Comparison of ENCODE assay signal across 9 cellular contexts in genomic region chr17:79183221-79184158, GRCh38.
DNase-seq lines count a peak whose midpoint lies in the region; ATAC-seq, FAIRE-seq and TF ChIP-seq lines count a peak whose summit lies in the region.
"Had no signal": no experiment of that assay in that cellular context is flagged by ENCODE, and none has a peak within 500 bp of the region (broad histone marks: within the 10 kb centered on the region; RNA-seq: fewer than 3 reads in every experiment).

No MANE protein-coding gene starts in this region.

- peaks cover 17% of the 10 kb centered on the region for H3K27me3 Mint-ChIP-seq in activated naive CD8-positive, alpha-beta T cell

- no CpG with 5 or more reads among the region's 102 CpGs for WGBS in mesendoderm (ENCODE audit: extremely low coverage, insufficient coverage, low lambda C conversion rate)
- WGBS in small intestine, 3 donors = 2 to 6% (median 5%) methylated on average over 85 to 102 of the region's 102 CpGs

- POLR2A ChIA-PET in HEK293 (lab: Yijun Ruan, JAX) = interaction anchor here (0.5 kb wide), 1 partner anchor 174 kb away, joined by 3 read pairs; the partner anchor contains the start of gene CANT1

- peak overlapping the region; percentile 22 for H3K4ac ChIP-seq in mesendoderm (ENCODE audit: low read depth, low read length)

- H3K9ac ChIP-seq in mesendoderm (ENCODE audit: low read length) = peak overlapping the region; percentile 71
- H3K9ac ChIP-seq in MM.1S (ENCODE audit: low read length) = no peak overlapping the region

- H3K23ac ChIP-seq in mesendoderm (ENCODE audit: low read length) = no peak overlapping the region

- ATAC-seq in GM19023 (IDR thresholded peaks at IDR 0.05; ENCODE audit: unreplicated experiment) = no peak

- no peak overlapping the region for H2AFZ ChIP-seq in MM.1S (ENCODE audit: low read length)

- H3K9me3 ChIP-seq in HEK293 (ENCODE audit: control insufficient read depth, insufficient read depth, low read depth, low read length) (no peaks in the 10 kb centered on the region), small intestine (ENCODE audit: control insufficient read depth, low read depth) (no peaks in the 10 kb centered on the region), MM.1S (replicated peaks; ENCODE audit: insufficient read depth, low read length) (no peaks in the 10 kb centered on the region)

- H3K27ac ChIP-seq in HEK293 (ENCODE audit: extremely low read depth, low read depth, low read length) = no peak overlapping the region
- no peak overlapping the region for H3K27ac ChIP-seq in mesendoderm (ENCODE audit: low read depth, low read length)
- H3K27ac ChIP-seq in small intestine (ENCODE audit: low read depth in 1 of 2, low read length in 1 of 2) = no peak overlapping the region
- H3K27ac ChIP-seq in MM.1S (ENCODE audit: low read length) = no peak overlapping the region

- CTCF ChIA-PET in HEK293 (lab: Yijun Ruan, JAX) = interaction anchor here (0.9 kb wide), 1 partner anchor 205 kb away, joined by 3 read pairs; no protein-coding TSS in a partner anchor

- H4K20me1 ChIP-seq in MM.1S (ENCODE audit: insufficient read depth, low read length) = no peaks in the 10 kb centered on the region

- H3K4me2 ChIP-seq in mesendoderm (ENCODE audit: low read length) = peak overlapping the region; percentile 96
- no peak overlapping the region for H3K4me2 ChIP-seq in MM.1S (ENCODE audit: low read depth, low read length)

- no peaks in the 10 kb centered on the region for H3K9me2 ChIP-seq in MM.1S (replicated peaks; ENCODE audit: insufficient read depth, low read length)

- H3K56ac ChIP-seq in mesendoderm (ENCODE audit: low read length) = peak overlapping the region; percentile 52

- TF ChIP-seq CTCF in HEK293 (tag by site-specific recombination; IDR thresholded peaks at IDR 0.05) (no peak; the same call in none of the 2 replicates), MM.1S (IDR thresholded peaks at IDR 0.05; ENCODE audit: low read length) (no peak)

- H3F3A ChIP-seq in MM.1S (ENCODE audit: insufficient read depth, low read length) = no peaks in the 10 kb centered on the region

- H2BK5ac ChIP-seq in mesendoderm (ENCODE audit: low read length) = no peak overlapping the region

- H3K36me3 Mint-ChIP-seq in activated naive CD8-positive, alpha-beta T cell = no peaks in the 10 kb centered on the region

- peak overlapping the region; percentile 25 for H3K18ac ChIP-seq in mesendoderm (ENCODE audit: low read length)

- DNase-seq in COR-L47 (lab: John Stamatoyannopoulos, UW) = peak; percentile 73
- DNase-seq in mesendoderm = peak; percentile 89
- DNase-seq in HT-29 (ENCODE audit: low spot score) = no peak
- DNase-seq in small intestine = no peak
- DNase-seq in MM.1S = no peak
- DNase-seq: OCI-M1 had no signal

- H3K79me1 ChIP-seq in mesendoderm (ENCODE audit: low read length) = no peaks in the 10 kb centered on the region

- no peaks in the 10 kb centered on the region for H3K36me3 ChIP-seq in HEK293 (ENCODE audit: control insufficient read depth in 2 of 2, insufficient read depth in 1 of 2, low read length in 2 of 2)
- H3K36me3 ChIP-seq in mesendoderm (ENCODE audit: control insufficient read depth, insufficient read depth, low read length) = no peaks in the 10 kb centered on the region
- H3K36me3 ChIP-seq in small intestine (ENCODE audit: control insufficient read depth in 2 of 2, insufficient read depth in 2 of 2, low read length in 2 of 2) = no peaks in the 10 kb centered on the region
- no peaks in the 10 kb centered on the region for H3K36me3 ChIP-seq in MM.1S (replicated peaks; ENCODE audit: insufficient read depth, low read length)

- H2AK5ac ChIP-seq in mesendoderm (ENCODE audit: low read length) = no peak overlapping the region

- H2BK120ac ChIP-seq in mesendoderm (ENCODE audit: low read depth, low read length) = no peak overlapping the region

- H3K27me3 ChIP-seq in mesendoderm (ENCODE audit: insufficient read depth, low read length, poor library complexity) = no peaks in the 10 kb centered on the region
- H3K27me3 ChIP-seq in small intestine (ENCODE audit: control insufficient read depth in 2 of 2, insufficient read depth in 2 of 2, low read length in 2 of 2) = peaks cover 16 to 24% of the 10 kb centered on the region in 2 donors
- peaks cover 90% of the 10 kb centered on the region for H3K27me3 ChIP-seq in MM.1S (replicated peaks; ENCODE audit: insufficient read depth, low read length)

- no peak for FAIRE-seq in small intestine (lab: Jason Lieb, UNC)

- peak overlapping the region; percentile 30 for H3K4me3 ChIP-seq in HEK293 (ENCODE audit: low read depth, low read length)
- H3K4me3 ChIP-seq in mesendoderm (ENCODE audit: low read length) = peak overlapping the region; percentile 60
- no peak overlapping the region for H3K4me3 ChIP-seq in small intestine (ENCODE audit: low read depth in 1 of 2, low read length in 2 of 2)
- H3K4me3 ChIP-seq in MM.1S (ENCODE audit: low read length) = no peak overlapping the region

- H4K5ac ChIP-seq in mesendoderm (ENCODE audit: low read length) = no peak overlapping the region

- peaks cover 3% of the 10 kb centered on the region for H3K4me1 Mint-ChIP-seq in activated naive CD8-positive, alpha-beta T cell (ENCODE audit: low read depth)

- no peaks in the 10 kb centered on the region for H3K9me3 Mint-ChIP-seq in activated naive CD8-positive, alpha-beta T cell (ENCODE audit: low read depth)

- H3K79me2 ChIP-seq in mesendoderm (ENCODE audit: control insufficient read depth, insufficient read depth, low read length) = no peaks in the 10 kb centered on the region
- H3K79me2 ChIP-seq in MM.1S (ENCODE audit: low read length) = no peaks in the 10 kb centered on the region

- H2BK15ac ChIP-seq in mesendoderm (replicated peaks; ENCODE audit: low read depth) = no peak overlapping the region

- peak overlapping the region; percentile 32 for H3K4me3 Mint-ChIP-seq in activated naive CD8-positive, alpha-beta T cell

- H3K4me1 ChIP-seq in HEK293 (ENCODE audit: control insufficient read depth, insufficient read depth, low read length) = no peaks in the 10 kb centered on the region
- no peaks in the 10 kb centered on the region for H3K4me1 ChIP-seq in mesendoderm (ENCODE audit: control insufficient read depth, low read depth, low read length)
- H3K4me1 ChIP-seq in small intestine (ENCODE audit: control insufficient read depth in 2 of 2, insufficient read depth in 1 of 2, low read depth in 1 of 2, low read length in 1 of 2) = no peaks in the 10 kb centered on the region
- H3K4me1 ChIP-seq in MM.1S (ENCODE audit: low read length) = no peaks in the 10 kb centered on the region

- H3K27ac Mint-ChIP-seq in activated naive CD8-positive, alpha-beta T cell = no peak overlapping the region

- no peak overlapping the region for H4K8ac ChIP-seq in mesendoderm (ENCODE audit: low read depth, low read length)

TF ChIP-seq in HEK293, 187 proteins besides CTCF, POLR2A, EP300 and RAD21 (continues in another document):
- TF ChIP-seq ZNF488 (tag by site-specific recombination; IDR thresholded peaks at IDR 0.05) (no peak), ZNF366 (tag by site-specific recombination; conservative IDR thresholded peaks at IDR 0.05) (peak; percentile 49; the same call in 1 of the 2 replicates), ZBTB1 (tag by site-specific recombination; IDR thresholded peaks at IDR 0.05) (no peak), BCL6B (tag by site-specific recombination; IDR thresholded peaks at IDR 0.05) (no peak), ZNF701 (tag by site-specific recombination; IDR thresholded peaks at IDR 0.05) (0 out of 2 replicates have a peak, but pooled peaks have one; percentile 21), ZBTB21 (tag by site-specific recombination; IDR thresholded peaks at IDR 0.05) (peak; percentile 63), ZNF530 (tag by site-specific recombination; IDR thresholded peaks at IDR 0.05; ENCODE audit: low read depth) (no peak), MYNN (tag by site-specific recombination; IDR thresholded peaks at IDR 0.05; ENCODE audit: borderline replicate concordance) (no peak), ZNF239 (tag by site-specific recombination; IDR thresholded peaks at IDR 0.05) (no peak), EGR2 (tag by site-specific recombination; IDR thresholded peaks at IDR 0.05; ENCODE audit: low read depth) (peak; percentile 74), KLF9 (tag by site-specific recombination; IDR thresholded peaks at IDR 0.05; ENCODE audit: low read depth) (peak; percentile 35; the same call in 1 of the 2 replicates), GLIS1 (tag by site-specific recombination; IDR thresholded peaks at IDR 0.05) (peak; percentile 92), ZNF473 (tag by site-specific recombination; IDR thresholded peaks at IDR 0.05) (no peak), ZEB2 (tag by site-specific recombination; IDR thresholded peaks at IDR 0.05) (peak; percentile 79), ZNF837 (tag by site-specific recombination; IDR thresholded peaks at IDR 0.05) (no peak), ZFP41 (tag by site-specific recombination; IDR thresholded peaks at IDR 0.05; ENCODE audit: borderline replicate concordance) (no peak), ZNF48 (tag by site-specific recombination; IDR thresholded peaks at IDR 0.05) (no peak), MEIS1 (CRISPR knock-in tag; IDR thresholded peaks at IDR 0.05; ENCODE audit: borderline replicate concordance) (no peak), ZNF311 (tag by site-specific recombination; IDR thresholded peaks at IDR 0.05; ENCODE audit: borderline replicate concordance) (no peak)

Comparison
In these comparisons a context has a peak if more than half of its experiments do, and no peak if none do; other contexts are left out.
1. DNase-seq: peak in COR-L47 (single experiment) and mesendoderm (single experiment); none in HT-29 (single experiment), small intestine (single experiment) and MM.1S (single experiment).
2. H3K4me3 ChIP-seq: peak in HEK293 (single experiment) and mesendoderm (single experiment); none in small intestine (0 of 2) and MM.1S (single experiment).